ENCODE assay signal across 8 cellular contexts in the genomic region with DNA sequence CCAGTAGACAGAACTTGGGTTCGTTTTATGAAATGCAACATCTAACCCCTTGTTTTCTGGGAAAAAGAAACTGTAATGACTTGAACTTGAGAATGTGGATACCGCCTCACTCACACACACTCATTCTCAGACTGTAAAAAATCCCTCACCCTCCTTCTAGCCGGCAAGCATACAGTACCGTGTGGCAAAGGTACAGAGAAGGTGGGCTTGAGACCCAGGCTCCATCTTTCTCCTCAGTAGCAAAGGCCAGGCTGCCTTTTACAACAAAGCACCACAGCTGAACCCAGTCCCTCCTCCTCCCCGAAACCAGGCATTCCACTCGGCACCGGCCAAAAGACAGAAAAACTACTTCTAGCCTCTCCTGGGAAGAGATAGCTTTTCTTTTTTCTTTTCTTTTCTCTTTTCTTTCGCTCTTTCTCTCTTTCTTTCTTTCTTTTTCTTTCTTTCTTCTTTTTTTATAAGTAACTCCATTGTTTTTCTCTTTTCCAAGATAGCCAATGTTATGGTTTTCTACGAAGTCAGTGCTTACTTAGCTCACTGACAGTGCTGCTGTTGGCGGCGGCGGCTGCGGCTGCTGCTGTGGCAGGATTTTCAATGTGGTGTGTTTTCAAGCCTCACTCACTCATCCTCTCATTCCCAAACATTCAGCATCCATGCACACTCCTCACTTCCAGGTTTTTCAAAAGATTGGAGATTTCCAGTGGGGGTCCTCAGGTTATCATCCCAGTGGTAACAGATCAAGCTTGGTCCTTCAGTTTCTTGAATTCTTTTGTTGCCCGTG. TPM values are rescaled to one million over a fixed set of nuclear protein-coding genes. Genes with fewer than 3 reads are reported as not detected.
DNase-seq lines count a peak whose midpoint lies in the region; ATAC-seq and TF ChIP-seq lines count a peak whose summit lies in the region.
"Not testable (repeated sequence)": the region's sequence is repeated elsewhere in the genome, so short reads cannot be mapped to it uniquely, and the experiment has no call there.

No MANE protein-coding gene starts in this region.

- peaks cover 30% of the 10 kb centered on the region for H3K4me1 Mint-ChIP-seq in activated T-cell treated with anti-CD3 and anti-CD28 coated beads, Interleukin-2, amount 50 U/mL, for 72 hours (ENCODE audit: low read depth)
- peaks cover 15% of the 10 kb centered on the region for H3K4me1 Mint-ChIP-seq in chondrocyte (ENCODE audit: low read depth)

- H3K9me3 Mint-ChIP-seq in activated T-cell treated with anti-CD3 and anti-CD28 coated beads, Interleukin-2, amount 50 U/mL, for 72 hours; chondrocyte (ENCODE audit: low read depth): not testable (repeated sequence)

- H3K4me3 ChIP-seq in DND-41 (ENCODE audit: low read depth in 1 of 2, low read length in 2 of 2); OCI-LY3 (ENCODE audit: low read length): not testable (repeated sequence)
- H3K4me3 ChIP-seq in fibroblast of villous mesenchyme (ENCODE audit: low read depth, low read length): peak overlapping the region; percentile 54
- H3K4me3 ChIP-seq in right lobe of liver: peak overlapping the region in 2 of 3 donors; percentile 36 to 53
- H3K4me3 ChIP-seq in psoas muscle: peak overlapping the region; percentile 19
- H3K4me3 ChIP-seq in thoracic aorta: peak overlapping the region; percentile 70

- not testable (repeated sequence) for H3K36me3 ChIP-seq in DND-41 (ENCODE audit: insufficient read depth, low read length); OCI-LY3 (replicated peaks; ENCODE audit: low read depth, low read length); right lobe of liver; psoas muscle (ENCODE audit: insufficient read depth in 1 of 2, low read depth in 1 of 2); thoracic aorta

- H3K27me3 Mint-ChIP-seq in activated T-cell treated with anti-CD3 and anti-CD28 coated beads, Interleukin-2, amount 50 U/mL, for 72 hours (ENCODE audit: low read depth): not testable (repeated sequence)
- H3K27me3 Mint-ChIP-seq in chondrocyte (ENCODE audit: low read depth): peaks cover 13% of the 10 kb centered on the region

- not testable (repeated sequence) for H3K9ac ChIP-seq in DND-41 (ENCODE audit: low read depth, low read length); OCI-LY3 (ENCODE audit: low read length)

- not testable (repeated sequence) for H4K20me1 ChIP-seq in DND-41 (ENCODE audit: insufficient read depth, low read length); OCI-LY3 (ENCODE audit: insufficient read depth, low read length)

- not testable (repeated sequence) for H3K36me3 Mint-ChIP-seq in activated T-cell treated with anti-CD3 and anti-CD28 coated beads, Interleukin-2, amount 50 U/mL, for 72 hours (ENCODE audit: insufficient read depth in 2 of 2); chondrocyte (ENCODE audit: low read depth)

- H3K4me1 ChIP-seq in DND-41 (ENCODE audit: insufficient read depth, low read length); OCI-LY3 (ENCODE audit: low read length); psoas muscle; thoracic aorta (ENCODE audit: control insufficient read depth in 1 of 2, low read depth in 2 of 2): not testable (repeated sequence)
- H3K4me1 ChIP-seq in right lobe of liver: peaks cover 0 to 10% (median 0%) of the 10 kb centered on the region in 4 donors

- intact Hi-C loops in right lobe of liver (cut with DNase I); psoas muscle (cut with DNase I): not testable (repeated sequence)

- peak overlapping the region; percentile 59 to 66 for H3K4me3 Mint-ChIP-seq in activated T-cell treated with anti-CD3 and anti-CD28 coated beads, Interleukin-2, amount 50 U/mL, for 72 hours
- peak overlapping the region; percentile 54 for H3K4me3 Mint-ChIP-seq in chondrocyte (ENCODE audit: unreplicated experiment)

- H3K4me2 ChIP-seq in DND-41 (ENCODE audit: insufficient read depth, low read length); OCI-LY3 (ENCODE audit: low read length): not testable (repeated sequence)

- peak overlapping the region; percentile 47 for H3K27ac Mint-ChIP-seq in activated T-cell treated with anti-CD3 and anti-CD28 coated beads, Interleukin-2, amount 50 U/mL, for 72 hours
- not testable (repeated sequence) for H3K27ac Mint-ChIP-seq in chondrocyte (ENCODE audit: unreplicated experiment)

- H2AFZ ChIP-seq in DND-41 (ENCODE audit: low read depth, low read length) (peak overlapping the region; percentile 64; the same call in 1 of the 2 replicates), OCI-LY3 (ENCODE audit: low read depth, low read length) (0 out of 2 replicates have a peak overlapping the region, but pooled peaks have one; percentile 60)

- not testable (repeated sequence) for TF ChIP-seq CTCF in DND-41 (IDR thresholded peaks at IDR 0.05; ENCODE audit: borderline replicate concordance, extremely low read depth, low read length, poor library complexity, severe bottlenecking); OCI-LY3 (IDR thresholded peaks at IDR 0.05; ENCODE audit: low read depth, low read length); chondrocyte (IDR thresholded peaks at IDR 0.05); fibroblast of villous mesenchyme (IDR thresholded peaks at IDR 0.05; ENCODE audit: insufficient read depth, low read depth, low read length); right lobe of liver (IDR thresholded peaks at IDR 0.05); psoas muscle (IDR thresholded peaks at IDR 0.05); thoracic aorta (IDR thresholded peaks at IDR 0.05)

- not testable (repeated sequence) for TF ChIP-seq POLR2A in right lobe of liver (IDR thresholded peaks at IDR 0.05)

- ATAC-seq in DND-41 (ENCODE audit: insufficient read depth, low read depth); psoas muscle; thoracic aorta (ENCODE audit: insufficient number of reproducible peaks, low FRiP score, low read depth): not testable (repeated sequence)
- ATAC-seq in activated T-cell treated with anti-CD3 and anti-CD28 coated beads, Interleukin-2, amount 50 U/mL, for 72 hours (replicated peaks in 1 of 2): peak; percentile 61 to 90
- peak in 3 of 4 donors; percentile 16 to 40 (median 39) for ATAC-seq in right lobe of liver

- not testable (repeated sequence) for H3K9me3 ChIP-seq in DND-41 (ENCODE audit: insufficient read depth, low read length, severe bottlenecking); OCI-LY3 (ENCODE audit: insufficient read depth, low read length); right lobe of liver; psoas muscle; thoracic aorta

- WGBS in right lobe of liver (ENCODE audit: insufficient coverage, low coverage, low lambda C conversion rate, missing lambda C conversion rate): 68% methylated on average over 6 of the region's 14 CpGs
- WGBS in psoas muscle, 3 donors: 49 to 58% (median 53%) methylated on average over 14 of the region's 14 CpGs

- DNase-seq in DND-41; chondrocyte (ENCODE audit: low spot score); fibroblast of villous mesenchyme (ENCODE audit: low read depth); right lobe of liver; psoas muscle; thoracic aorta (ENCODE audit: low spot score): not testable (repeated sequence)
- DNase-seq in activated T-cell treated with anti-CD3 and anti-CD28 coated beads, Interleukin-2, amount 50 U/mL, for 72 hours: peak in 1 of 2 donors; percentile 13

- not testable (repeated sequence) for H3K27me3 ChIP-seq in DND-41 (ENCODE audit: insufficient read depth, low read length, poor library complexity); OCI-LY3 (ENCODE audit: low read depth, low read length); right lobe of liver; thoracic aorta (replicated peaks; ENCODE audit: insufficient read depth)
- H3K27me3 ChIP-seq in psoas muscle (ENCODE audit: insufficient read depth in 3 of 3, low read length in 2 of 3): peaks cover 0 to 23% (median 0%) of the 10 kb centered on the region in 3 donors

- H3K27ac ChIP-seq in DND-41 (ENCODE audit: low read length); OCI-LY3 (ENCODE audit: low read length); psoas muscle; thoracic aorta: not testable (repeated sequence)
- peak overlapping the region in 1 of 3 donors; percentile 60 for H3K27ac ChIP-seq in right lobe of liver

- H3K79me2 ChIP-seq in DND-41 (ENCODE audit: insufficient read depth, low read length); OCI-LY3 (ENCODE audit: low read length): not testable (repeated sequence)

RNA-seq across cellular contexts. Expression of a gene that starts 59.3 kb away (rescaled TPM):
- 10 to 100 TPM; 28.4 to 32.4 TPM for total RNA-seq in activated T-cell treated with anti-CD3 and anti-CD28 coated beads, Interleukin-2, amount 50 U/mL, for 72 hours
- 19.0 to 22.8 TPM (median 19.9 TPM) in 3 replicates for total RNA-seq in chondrocyte
- total RNA-seq in fibroblast of villous mesenchyme: 8.6 and 9.0 TPM in 2 replicates
- 1 to 10 TPM; 1.5 to 4.9 (median 3.0) TPM for total RNA-seq in right lobe of liver
- 1 to 10 TPM; 6.0 to 9.0 (median 7.2) TPM for total RNA-seq in psoas muscle
- polyA plus RNA-seq in psoas muscle: 10 to 100 TPM in 1 of 3 donors, 1 to 10 TPM in 2; 4.2 to 11.1 (median 4.9) TPM
- total RNA-seq in thoracic aorta: 10 to 100 TPM; 23.6 to 28.9 TPM
